Comparison of ENCODE assay signal across 11 cellular contexts in genomic region chr1:86846166-86846647, GRCh38.
DNase-seq lines count a peak whose midpoint lies in the region; ATAC-seq and TF ChIP-seq lines count a peak whose summit lies in the region.
"Had no signal": no experiment of that assay in that cellular context is flagged by ENCODE, and none has a peak within 500 bp of the region (broad histone marks: within the 10 kb centered on the region; RNA-seq: fewer than 3 reads in every experiment).

No MANE protein-coding gene starts in this region.

- H3K9ac ChIP-seq in SK-N-MC (ENCODE audit: insufficient read length), result no peak overlapping the region

- H3K4me1 Mint-ChIP-seq in activated CD4-positive, alpha-beta memory T cell treated with anti-CD3 and anti-CD28 coated beads for 36 hours (ENCODE audit: low read depth), result no peaks in the 10 kb centered on the region

- no peak overlapping the region for H2AFZ ChIP-seq in ACC112 (ENCODE audit: low read length, unreplicated experiment)
- H2AFZ ChIP-seq: GM23338 had no signal

- TF ChIP-seq CTCF in fibroblast of villous mesenchyme (IDR thresholded peaks at IDR 0.05; ENCODE audit: insufficient read depth, low read depth, low read length), result no peak

- DNase-seq in H4 (ENCODE audit: low spot score) (peak; percentile 56), SK-N-MC (ENCODE audit: low read depth, low spot score) (peak; percentile 60), fibroblast of villous mesenchyme (ENCODE audit: low read depth) (peak; percentile 86), NK-92 (lab: John Stamatoyannopoulos, UW; ENCODE audit: unreplicated experiment) (no peak)
- DNase-seq in activated CD4-positive, alpha-beta memory T cell treated with anti-CD3 and anti-CD28 coated beads for 36 hours, result no peak
- DNase-seq in activated CD4-positive, alpha-beta T cell treated with anti-CD3 and anti-CD28 coated beads, Interleukin-2, amount 50 U/mL, for 1 hour, result no peak
- DNase-seq: activated effector memory CD4-positive, alpha-beta T cell treated with anti-CD3 and anti-CD28 coated beads, Interleukin-2, amount 50 U/mL, for 16 hours; NCI-H774 had no signal

- POLR2A ChIA-PET in activated CD4-positive, alpha-beta memory T cell treated with anti-CD3 and anti-CD28 coated beads for 36 hours (lab: Charles Lee), result no interaction called here

- CTCF ChIA-PET in activated CD4-positive, alpha-beta memory T cell treated with anti-CD3 and anti-CD28 coated beads for 36 hours (lab: Charles Lee), result interaction anchor here (1.0 to 1.7 kb wide), 3 partner anchors 13 to 237 kb away, joined by 3 to 9 read pairs (median 3); no protein-coding TSS in a partner anchor

- H3K9me3 Mint-ChIP-seq in activated CD4-positive, alpha-beta memory T cell treated with anti-CD3 and anti-CD28 coated beads for 36 hours, result no peaks in the 10 kb centered on the region
- H3K9me3 Mint-ChIP-seq: GM23338 had no signal

- no peak overlapping the region for H3K4me3 ChIP-seq in ACC112 (ENCODE audit: low read depth, low read length)
- H3K4me3 ChIP-seq in SK-N-MC, result 0 out of 2 replicates have a peak overlapping the region, but pooled peaks have one; percentile 19
- no peak overlapping the region for H3K4me3 ChIP-seq in fibroblast of villous mesenchyme (ENCODE audit: low read depth, low read length)
- H3K4me3 ChIP-seq: GM23338 had no signal

- peak overlapping the region; percentile 17 for H3K27ac ChIP-seq in ACC112 (ENCODE audit: low read depth, low read length)
- peak overlapping the region; percentile 39; the same call in 1 of the 2 replicates for H3K27ac ChIP-seq in SK-N-MC

- no peaks in the 10 kb centered on the region for H3K79me2 ChIP-seq in ACC112 (ENCODE audit: control insufficient read depth, insufficient read depth, low read length, unreplicated experiment)

- H3K27me3 ChIP-seq in ACC112 (ENCODE audit: insufficient read depth, low read length), result no peaks in the 10 kb centered on the region

- intact Hi-C loops in activated CD4-positive, alpha-beta memory T cell treated with anti-CD3 and anti-CD28 coated beads for 36 hours (cut with micrococcal nuclease), result no loop called here

- H3K36me3 ChIP-seq in ACC112 (ENCODE audit: insufficient read depth, low read length) (no peaks in the 10 kb centered on the region), SK-N-MC (ENCODE audit: insufficient read depth, low read length) (no peaks in the 10 kb centered on the region)

- H3K4me1 ChIP-seq in ACC112 (ENCODE audit: control insufficient read depth, insufficient read depth, low read length, unreplicated experiment), result peaks cover 18% of the 10 kb centered on the region

- no peaks in the 10 kb centered on the region for H3K9me3 ChIP-seq in SK-N-MC (ENCODE audit: low read depth, low read length)

- no peaks in the 10 kb centered on the region for H3K27me3 Mint-ChIP-seq in activated CD4-positive, alpha-beta memory T cell treated with anti-CD3 and anti-CD28 coated beads for 36 hours

- no peaks in the 10 kb centered on the region for H3K36me3 Mint-ChIP-seq in activated CD4-positive, alpha-beta memory T cell treated with anti-CD3 and anti-CD28 coated beads for 36 hours

- H3K4me3 Mint-ChIP-seq in activated CD4-positive, alpha-beta memory T cell treated with anti-CD3 and anti-CD28 coated beads for 36 hours, result no peak overlapping the region
- H3K4me3 Mint-ChIP-seq: GM23338 had no signal

- ATAC-seq in GM19324 (IDR thresholded peaks at IDR 0.05; ENCODE audit: low FRiP score, unreplicated experiment), result no peak
- ATAC-seq: GM23338 had no signal

- no peak overlapping the region for H3K27ac Mint-ChIP-seq in activated CD4-positive, alpha-beta memory T cell treated with anti-CD3 and anti-CD28 coated beads for 36 hours
- H3K27ac Mint-ChIP-seq: GM23338 had no signal

Comparison
In these comparisons a context has a peak if more than half of its experiments do, and no peak if none do; other contexts are left out.
1. DNase-seq: peak in H4 (single experiment), SK-N-MC (single experiment) and fibroblast of villous mesenchyme (single experiment); none in activated CD4-positive, alpha-beta memory T cell treated with anti-CD3 and anti-CD28 coated beads for 36 hours (single experiment), NK-92 (single experiment) and activated CD4-positive, alpha-beta T cell treated with anti-CD3 and anti-CD28 coated beads, Interleukin-2, amount 50 U/mL, for 1 hour (single experiment).